ENCODE assay signal across 1 cellular context in genomic region chr1:9196129-9197040, GRCh38.
A peak's percentile ranks its signal among the peaks of the same experiment; 100 is the strongest.
TF ChIP-seq lines count a peak whose summit lies in the region.

No MANE protein-coding gene starts in this region.

TF ChIP-seq in K562, 482 proteins besides CTCF, POLR2A, EP300 and RAD21 (continued from another document and continues in another):
- TF ChIP-seq, protein P1, sequence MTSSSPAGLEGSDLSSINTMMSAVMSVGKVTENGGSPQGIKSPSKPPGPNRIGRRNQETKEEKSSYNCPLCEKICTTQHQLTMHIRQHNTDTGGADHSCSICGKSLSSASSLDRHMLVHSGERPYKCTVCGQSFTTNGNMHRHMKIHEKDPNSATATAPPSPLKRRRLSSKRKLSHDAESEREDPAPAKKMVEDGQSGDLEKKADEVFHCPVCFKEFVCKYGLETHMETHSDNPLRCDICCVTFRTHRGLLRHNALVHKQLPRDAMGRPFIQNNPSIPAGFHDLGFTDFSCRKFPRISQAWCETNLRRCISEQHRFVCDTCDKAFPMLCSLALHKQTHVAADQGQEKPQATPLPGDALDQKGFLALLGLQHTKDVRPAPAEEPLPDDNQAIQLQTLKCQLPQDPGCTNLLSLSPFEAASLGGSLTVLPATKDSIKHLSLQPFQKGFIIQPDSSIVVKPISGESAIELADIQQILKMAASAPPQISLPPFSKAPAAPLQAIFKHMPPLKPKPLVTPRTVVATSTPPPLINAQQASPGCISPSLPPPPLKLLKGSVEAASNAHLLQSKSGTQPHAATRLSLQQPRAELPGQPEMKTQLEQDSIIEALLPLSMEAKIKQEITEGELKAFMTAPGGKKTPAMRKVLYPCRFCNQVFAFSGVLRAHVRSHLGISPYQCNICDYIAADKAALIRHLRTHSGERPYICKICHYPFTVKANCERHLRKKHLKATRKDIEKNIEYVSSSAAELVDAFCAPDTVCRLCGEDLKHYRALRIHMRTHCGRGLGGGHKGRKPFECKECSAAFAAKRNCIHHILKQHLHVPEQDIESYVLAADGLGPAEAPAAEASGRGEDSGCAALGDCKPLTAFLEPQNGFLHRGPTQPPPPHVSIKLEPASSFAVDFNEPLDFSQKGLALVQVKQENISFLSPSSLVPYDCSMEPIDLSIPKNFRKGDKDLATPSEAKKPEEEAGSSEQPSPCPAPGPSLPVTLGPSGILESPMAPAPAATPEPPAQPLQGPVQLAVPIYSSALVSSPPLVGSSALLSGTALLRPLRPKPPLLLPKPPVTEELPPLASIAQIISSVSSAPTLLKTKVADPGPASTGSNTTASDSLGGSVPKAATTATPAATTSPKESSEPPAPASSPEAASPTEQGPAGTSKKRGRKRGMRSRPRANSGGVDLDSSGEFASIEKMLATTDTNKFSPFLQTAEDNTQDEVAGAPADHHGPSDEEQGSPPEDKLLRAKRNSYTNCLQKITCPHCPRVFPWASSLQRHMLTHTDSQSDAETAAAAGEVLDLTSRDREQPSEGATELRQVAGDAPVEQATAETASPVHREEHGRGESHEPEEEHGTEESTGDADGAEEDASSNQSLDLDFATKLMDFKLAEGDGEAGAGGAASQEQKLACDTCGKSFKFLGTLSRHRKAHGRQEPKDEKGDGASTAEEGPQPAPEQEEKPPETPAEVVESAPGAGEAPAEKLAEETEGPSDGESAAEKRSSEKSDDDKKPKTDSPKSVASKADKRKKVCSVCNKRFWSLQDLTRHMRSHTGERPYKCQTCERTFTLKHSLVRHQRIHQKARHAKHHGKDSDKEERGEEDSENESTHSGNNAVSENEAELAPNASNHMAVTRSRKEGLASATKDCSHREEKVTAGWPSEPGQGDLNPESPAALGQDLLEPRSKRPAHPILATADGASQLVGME (CRISPR knock-in tag; IDR thresholded peaks at IDR 0.05) = no peak
- TF ChIP-seq, protein P2, sequence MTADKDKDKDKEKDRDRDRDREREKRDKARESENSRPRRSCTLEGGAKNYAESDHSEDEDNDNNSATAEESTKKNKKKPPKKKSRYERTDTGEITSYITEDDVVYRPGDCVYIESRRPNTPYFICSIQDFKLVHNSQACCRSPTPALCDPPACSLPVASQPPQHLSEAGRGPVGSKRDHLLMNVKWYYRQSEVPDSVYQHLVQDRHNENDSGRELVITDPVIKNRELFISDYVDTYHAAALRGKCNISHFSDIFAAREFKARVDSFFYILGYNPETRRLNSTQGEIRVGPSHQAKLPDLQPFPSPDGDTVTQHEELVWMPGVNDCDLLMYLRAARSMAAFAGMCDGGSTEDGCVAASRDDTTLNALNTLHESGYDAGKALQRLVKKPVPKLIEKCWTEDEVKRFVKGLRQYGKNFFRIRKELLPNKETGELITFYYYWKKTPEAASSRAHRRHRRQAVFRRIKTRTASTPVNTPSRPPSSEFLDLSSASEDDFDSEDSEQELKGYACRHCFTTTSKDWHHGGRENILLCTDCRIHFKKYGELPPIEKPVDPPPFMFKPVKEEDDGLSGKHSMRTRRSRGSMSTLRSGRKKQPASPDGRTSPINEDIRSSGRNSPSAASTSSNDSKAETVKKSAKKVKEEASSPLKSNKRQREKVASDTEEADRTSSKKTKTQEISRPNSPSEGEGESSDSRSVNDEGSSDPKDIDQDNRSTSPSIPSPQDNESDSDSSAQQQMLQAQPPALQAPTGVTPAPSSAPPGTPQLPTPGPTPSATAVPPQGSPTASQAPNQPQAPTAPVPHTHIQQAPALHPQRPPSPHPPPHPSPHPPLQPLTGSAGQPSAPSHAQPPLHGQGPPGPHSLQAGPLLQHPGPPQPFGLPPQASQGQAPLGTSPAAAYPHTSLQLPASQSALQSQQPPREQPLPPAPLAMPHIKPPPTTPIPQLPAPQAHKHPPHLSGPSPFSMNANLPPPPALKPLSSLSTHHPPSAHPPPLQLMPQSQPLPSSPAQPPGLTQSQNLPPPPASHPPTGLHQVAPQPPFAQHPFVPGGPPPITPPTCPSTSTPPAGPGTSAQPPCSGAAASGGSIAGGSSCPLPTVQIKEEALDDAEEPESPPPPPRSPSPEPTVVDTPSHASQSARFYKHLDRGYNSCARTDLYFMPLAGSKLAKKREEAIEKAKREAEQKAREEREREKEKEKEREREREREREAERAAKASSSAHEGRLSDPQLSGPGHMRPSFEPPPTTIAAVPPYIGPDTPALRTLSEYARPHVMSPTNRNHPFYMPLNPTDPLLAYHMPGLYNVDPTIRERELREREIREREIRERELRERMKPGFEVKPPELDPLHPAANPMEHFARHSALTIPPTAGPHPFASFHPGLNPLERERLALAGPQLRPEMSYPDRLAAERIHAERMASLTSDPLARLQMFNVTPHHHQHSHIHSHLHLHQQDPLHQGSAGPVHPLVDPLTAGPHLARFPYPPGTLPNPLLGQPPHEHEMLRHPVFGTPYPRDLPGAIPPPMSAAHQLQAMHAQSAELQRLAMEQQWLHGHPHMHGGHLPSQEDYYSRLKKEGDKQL (CRISPR knock-in tag; IDR thresholded peaks at IDR 0.05; ENCODE audit: borderline replicate concordance) = no peak
- TF ChIP-seq, protein P3, sequence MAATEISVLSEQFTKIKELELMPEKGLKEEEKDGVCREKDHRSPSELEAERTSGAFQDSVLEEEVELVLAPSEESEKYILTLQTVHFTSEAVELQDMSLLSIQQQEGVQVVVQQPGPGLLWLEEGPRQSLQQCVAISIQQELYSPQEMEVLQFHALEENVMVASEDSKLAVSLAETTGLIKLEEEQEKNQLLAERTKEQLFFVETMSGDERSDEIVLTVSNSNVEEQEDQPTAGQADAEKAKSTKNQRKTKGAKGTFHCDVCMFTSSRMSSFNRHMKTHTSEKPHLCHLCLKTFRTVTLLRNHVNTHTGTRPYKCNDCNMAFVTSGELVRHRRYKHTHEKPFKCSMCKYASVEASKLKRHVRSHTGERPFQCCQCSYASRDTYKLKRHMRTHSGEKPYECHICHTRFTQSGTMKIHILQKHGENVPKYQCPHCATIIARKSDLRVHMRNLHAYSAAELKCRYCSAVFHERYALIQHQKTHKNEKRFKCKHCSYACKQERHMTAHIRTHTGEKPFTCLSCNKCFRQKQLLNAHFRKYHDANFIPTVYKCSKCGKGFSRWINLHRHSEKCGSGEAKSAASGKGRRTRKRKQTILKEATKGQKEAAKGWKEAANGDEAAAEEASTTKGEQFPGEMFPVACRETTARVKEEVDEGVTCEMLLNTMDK (IDR thresholded peaks at IDR 0.05; ENCODE audit: borderline replicate concordance, insufficient read depth, low read depth, low read length, poor library complexity, severe bottlenecking) = no peak
- TF ChIP-seq, protein P4, sequence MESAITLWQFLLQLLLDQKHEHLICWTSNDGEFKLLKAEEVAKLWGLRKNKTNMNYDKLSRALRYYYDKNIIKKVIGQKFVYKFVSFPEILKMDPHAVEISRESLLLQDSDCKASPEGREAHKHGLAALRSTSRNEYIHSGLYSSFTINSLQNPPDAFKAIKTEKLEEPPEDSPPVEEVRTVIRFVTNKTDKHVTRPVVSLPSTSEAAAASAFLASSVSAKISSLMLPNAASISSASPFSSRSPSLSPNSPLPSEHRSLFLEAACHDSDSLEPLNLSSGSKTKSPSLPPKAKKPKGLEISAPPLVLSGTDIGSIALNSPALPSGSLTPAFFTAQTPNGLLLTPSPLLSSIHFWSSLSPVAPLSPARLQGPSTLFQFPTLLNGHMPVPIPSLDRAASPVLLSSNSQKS (CRISPR knock-in tag; IDR thresholded peaks at IDR 0.05) = no peak
- peak; percentile 42; the same call in 1 of the 2 replicates for TF ChIP-seq TFAP4 (CRISPR knock-in tag; IDR thresholded peaks at IDR 0.05; ENCODE audit: borderline replicate concordance)
- TF ChIP-seq SETDB1 (IDR thresholded peaks at IDR 0.05; ENCODE audit: low read length) = no peak
- no peak for TF ChIP-seq CHCHD3 (CRISPR knock-in tag; IDR thresholded peaks at IDR 0.05)
- peak; percentile 30; the same call in 1 of the 2 replicates for TF ChIP-seq JUND (IDR thresholded peaks at IDR 0.05; ENCODE audit: borderline replicate concordance, low read depth, low read length)
- TF ChIP-seq JUND (tag; IDR thresholded peaks at IDR 0.05; ENCODE audit: borderline replicate concordance, low read depth, low read length) = no peak
- TF ChIP-seq THRB (CRISPR knock-in tag; conservative IDR thresholded peaks at IDR 0.05) = no peak
- TF ChIP-seq BDP1 (IDR thresholded peaks at IDR 0.05; ENCODE audit: insufficient read depth, insufficient read length) = no peak
- TF ChIP-seq KDM1A (IDR thresholded peaks at IDR 0.05) = no peak
- TF ChIP-seq, protein P5, sequence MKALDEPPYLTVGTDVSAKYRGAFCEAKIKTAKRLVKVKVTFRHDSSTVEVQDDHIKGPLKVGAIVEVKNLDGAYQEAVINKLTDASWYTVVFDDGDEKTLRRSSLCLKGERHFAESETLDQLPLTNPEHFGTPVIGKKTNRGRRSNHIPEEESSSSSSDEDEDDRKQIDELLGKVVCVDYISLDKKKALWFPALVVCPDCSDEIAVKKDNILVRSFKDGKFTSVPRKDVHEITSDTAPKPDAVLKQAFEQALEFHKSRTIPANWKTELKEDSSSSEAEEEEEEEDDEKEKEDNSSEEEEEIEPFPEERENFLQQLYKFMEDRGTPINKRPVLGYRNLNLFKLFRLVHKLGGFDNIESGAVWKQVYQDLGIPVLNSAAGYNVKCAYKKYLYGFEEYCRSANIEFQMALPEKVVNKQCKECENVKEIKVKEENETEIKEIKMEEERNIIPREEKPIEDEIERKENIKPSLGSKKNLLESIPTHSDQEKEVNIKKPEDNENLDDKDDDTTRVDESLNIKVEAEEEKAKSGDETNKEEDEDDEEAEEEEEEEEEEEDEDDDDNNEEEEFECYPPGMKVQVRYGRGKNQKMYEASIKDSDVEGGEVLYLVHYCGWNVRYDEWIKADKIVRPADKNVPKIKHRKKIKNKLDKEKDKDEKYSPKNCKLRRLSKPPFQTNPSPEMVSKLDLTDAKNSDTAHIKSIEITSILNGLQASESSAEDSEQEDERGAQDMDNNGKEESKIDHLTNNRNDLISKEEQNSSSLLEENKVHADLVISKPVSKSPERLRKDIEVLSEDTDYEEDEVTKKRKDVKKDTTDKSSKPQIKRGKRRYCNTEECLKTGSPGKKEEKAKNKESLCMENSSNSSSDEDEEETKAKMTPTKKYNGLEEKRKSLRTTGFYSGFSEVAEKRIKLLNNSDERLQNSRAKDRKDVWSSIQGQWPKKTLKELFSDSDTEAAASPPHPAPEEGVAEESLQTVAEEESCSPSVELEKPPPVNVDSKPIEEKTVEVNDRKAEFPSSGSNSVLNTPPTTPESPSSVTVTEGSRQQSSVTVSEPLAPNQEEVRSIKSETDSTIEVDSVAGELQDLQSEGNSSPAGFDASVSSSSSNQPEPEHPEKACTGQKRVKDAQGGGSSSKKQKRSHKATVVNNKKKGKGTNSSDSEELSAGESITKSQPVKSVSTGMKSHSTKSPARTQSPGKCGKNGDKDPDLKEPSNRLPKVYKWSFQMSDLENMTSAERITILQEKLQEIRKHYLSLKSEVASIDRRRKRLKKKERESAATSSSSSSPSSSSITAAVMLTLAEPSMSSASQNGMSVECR (CRISPR knock-in tag; IDR thresholded peaks at IDR 0.05) = no peak
- no peak for TF ChIP-seq CREB3 (tag; conservative IDR thresholded peaks at IDR 0.05; ENCODE audit: low read depth)
- TF ChIP-seq ZNF347 (CRISPR knock-in tag; IDR thresholded peaks at IDR 0.05; ENCODE audit: low read depth) = no peak
- TF ChIP-seq PHF8 (IDR thresholded peaks at IDR 0.05; ENCODE audit: borderline replicate concordance, low read length) = no peak
- TF ChIP-seq ARHGAP35 (IDR thresholded peaks at IDR 0.05; ENCODE audit: partially characterized antibody) = no peak
- TF ChIP-seq MLX (CRISPR knock-in tag; conservative IDR thresholded peaks at IDR 0.05) = no peak
- no peak for TF ChIP-seq ATF1 (CRISPR knock-in tag; IDR thresholded peaks at IDR 0.05)
- 0 out of 2 replicates have a peak, but pooled peaks have one; percentile 31 for TF ChIP-seq ATF1 (tag; IDR thresholded peaks at IDR 0.05)
- TF ChIP-seq, protein P6, sequence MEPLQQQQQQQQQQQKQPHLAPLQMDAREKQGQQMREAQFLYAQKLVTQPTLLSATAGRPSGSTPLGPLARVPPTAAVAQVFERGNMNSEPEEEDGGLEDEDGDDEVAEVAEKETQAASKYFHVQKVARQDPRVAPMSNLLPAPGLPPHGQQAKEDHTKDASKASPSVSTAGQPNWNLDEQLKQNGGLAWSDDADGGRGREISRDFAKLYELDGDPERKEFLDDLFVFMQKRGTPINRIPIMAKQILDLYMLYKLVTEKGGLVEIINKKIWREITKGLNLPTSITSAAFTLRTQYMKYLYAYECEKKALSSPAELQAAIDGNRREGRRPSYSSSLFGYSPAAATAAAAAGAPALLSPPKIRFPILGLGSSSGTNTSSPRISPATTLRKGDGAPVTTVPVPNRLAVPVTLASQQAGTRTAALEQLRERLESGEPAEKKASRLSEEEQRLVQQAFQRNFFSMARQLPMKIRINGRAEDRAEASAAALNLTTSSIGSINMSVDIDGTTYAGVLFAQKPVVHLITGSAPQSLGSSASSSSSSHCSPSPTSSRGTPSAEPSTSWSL (CRISPR knock-in tag; IDR thresholded peaks at IDR 0.05; ENCODE audit: borderline replicate concordance) = no peak
- TF ChIP-seq MYC (IDR thresholded peaks at IDR 0.05; ENCODE audit: low read depth, low read length) = no peak
- TF ChIP-seq MYC (CRISPR knock-in tag; IDR thresholded peaks at IDR 0.05; ENCODE audit: borderline replicate concordance, low read depth) = no peak
- no peak for TF ChIP-seq ZNF57 (CRISPR knock-in tag; IDR thresholded peaks at IDR 0.05)
- TF ChIP-seq SRSF1 (IDR thresholded peaks at IDR 0.05; ENCODE audit: low read depth, low read length) = no peak
- TF ChIP-seq ZNF133 (CRISPR knock-in tag; IDR thresholded peaks at IDR 0.05) = no peak
- no peak for TF ChIP-seq DNMT1 (IDR thresholded peaks at IDR 0.05)
- no peak for TF ChIP-seq RCOR1 (IDR thresholded peaks at IDR 0.05; ENCODE audit: borderline replicate concordance in 1 of 2, low read depth in 2 of 2, low read length in 2 of 2)
- no peak for TF ChIP-seq NR1H2 (CRISPR knock-in tag; IDR thresholded peaks at IDR 0.05)
- TF ChIP-seq CBX5 (IDR thresholded peaks at IDR 0.05; ENCODE audit: borderline replicate concordance, low read depth) = no peak
